ENCODE assay signal across 1 cellular context in genomic region chr11:66118847-66119246, GRCh38.
TF ChIP-seq lines count a peak whose summit lies in the region.

No MANE protein-coding gene starts in this region.

TF ChIP-seq in HCT116, 20 proteins besides CTCF, POLR2A, EP300 and RAD21 (continued from another document):
- TF ChIP-seq, protein P1, sequence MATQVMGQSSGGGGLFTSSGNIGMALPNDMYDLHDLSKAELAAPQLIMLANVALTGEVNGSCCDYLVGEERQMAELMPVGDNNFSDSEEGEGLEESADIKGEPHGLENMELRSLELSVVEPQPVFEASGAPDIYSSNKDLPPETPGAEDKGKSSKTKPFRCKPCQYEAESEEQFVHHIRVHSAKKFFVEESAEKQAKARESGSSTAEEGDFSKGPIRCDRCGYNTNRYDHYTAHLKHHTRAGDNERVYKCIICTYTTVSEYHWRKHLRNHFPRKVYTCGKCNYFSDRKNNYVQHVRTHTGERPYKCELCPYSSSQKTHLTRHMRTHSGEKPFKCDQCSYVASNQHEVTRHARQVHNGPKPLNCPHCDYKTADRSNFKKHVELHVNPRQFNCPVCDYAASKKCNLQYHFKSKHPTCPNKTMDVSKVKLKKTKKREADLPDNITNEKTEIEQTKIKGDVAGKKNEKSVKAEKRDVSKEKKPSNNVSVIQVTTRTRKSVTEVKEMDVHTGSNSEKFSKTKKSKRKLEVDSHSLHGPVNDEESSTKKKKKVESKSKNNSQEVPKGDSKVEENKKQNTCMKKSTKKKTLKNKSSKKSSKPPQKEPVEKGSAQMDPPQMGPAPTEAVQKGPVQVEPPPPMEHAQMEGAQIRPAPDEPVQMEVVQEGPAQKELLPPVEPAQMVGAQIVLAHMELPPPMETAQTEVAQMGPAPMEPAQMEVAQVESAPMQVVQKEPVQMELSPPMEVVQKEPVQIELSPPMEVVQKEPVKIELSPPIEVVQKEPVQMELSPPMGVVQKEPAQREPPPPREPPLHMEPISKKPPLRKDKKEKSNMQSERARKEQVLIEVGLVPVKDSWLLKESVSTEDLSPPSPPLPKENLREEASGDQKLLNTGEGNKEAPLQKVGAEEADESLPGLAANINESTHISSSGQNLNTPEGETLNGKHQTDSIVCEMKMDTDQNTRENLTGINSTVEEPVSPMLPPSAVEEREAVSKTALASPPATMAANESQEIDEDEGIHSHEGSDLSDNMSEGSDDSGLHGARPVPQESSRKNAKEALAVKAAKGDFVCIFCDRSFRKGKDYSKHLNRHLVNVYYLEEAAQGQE (IDR thresholded peaks at IDR 0.05; ENCODE audit: low read depth) = no peak
- TF ChIP-seq ZNF274 (IDR thresholded peaks at IDR 0.05; ENCODE audit: low read depth, low read length) (no peak), YY1 (IDR thresholded peaks at IDR 0.05; ENCODE audit: extremely low read depth, insufficient replicate concordance, low read depth, low read length) (no peak), SIN3A (IDR thresholded peaks at IDR 0.05; ENCODE audit: low read depth) (no peak)
- TF ChIP-seq, protein P2, sequence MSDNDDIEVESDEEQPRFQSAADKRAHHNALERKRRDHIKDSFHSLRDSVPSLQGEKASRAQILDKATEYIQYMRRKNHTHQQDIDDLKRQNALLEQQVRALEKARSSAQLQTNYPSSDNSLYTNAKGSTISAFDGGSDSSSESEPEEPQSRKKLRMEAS (IDR thresholded peaks at IDR 0.05) = no peak
